Comparison of ENCODE assay signal across 9 cellular contexts in genomic region chr2:48346124-48346536, GRCh38. TPM values are rescaled to one million over a fixed set of nuclear protein-coding genes. Genes with fewer than 3 reads are reported as not detected.
DNase-seq lines count a peak whose midpoint lies in the region; ATAC-seq and TF ChIP-seq lines count a peak whose summit lies in the region.
"Had no signal": no experiment of that assay in that cellular context is flagged by ENCODE, and none has a peak within 500 bp of the region (broad histone marks: within the 10 kb centered on the region; RNA-seq: fewer than 3 reads in every experiment).

No MANE protein-coding gene starts in this region.

- no peak for TF ChIP-seq CTCF in CD14-positive monocyte (IDR thresholded peaks at IDR 0.05)
- TF ChIP-seq CTCF in gastroesophageal sphincter (IDR thresholded peaks at IDR 0.05): no peak
- TF ChIP-seq CTCF in osteocyte (IDR thresholded peaks at IDR 0.05): no peak

- TF ChIP-seq EP300 in gastroesophageal sphincter (IDR thresholded peaks at IDR 0.05): no peak

- 14 to 71% methylated on average over 1 to 2 of the region's 2 CpGs for WGBS in gastroesophageal sphincter (ENCODE audit: low coverage in 1 of 2), 2 donors

- H3K27me3 ChIP-seq in SJCRH30 (no peaks in the 10 kb centered on the region), gastroesophageal sphincter (no peaks in the 10 kb centered on the region)

- no peak for TF ChIP-seq POLR2A in gastroesophageal sphincter (IDR thresholded peaks at IDR 0.05)

- H3K27ac ChIP-seq in SJCRH30 (no peak overlapping the region), gastroesophageal sphincter (peak overlapping the region; percentile 15 to 67 (median 52))

- H3K4me3 Mint-ChIP-seq in CD14-positive monocyte (no peak overlapping the region), osteocyte (ENCODE audit: unreplicated experiment) (no peak overlapping the region)

- intact Hi-C loops in CD14-positive monocyte (cut with micrococcal nuclease): no loop called here

- DNase-seq in CD14-positive monocyte (ENCODE audit: low spot score): no peak
- DNase-seq in SJCRH30: peak; percentile 35 to 69
- DNase-seq in osteocyte (ENCODE audit: extremely low spot score, unreplicated experiment): no peak
- no peak for DNase-seq in NCI-H2171 treated with DMSO at 0.1 percent for 48 hours (lab: John Stamatoyannopoulos, UW)
- DNase-seq: effector CD4-positive, alpha-beta T cell had no signal

- H3K27ac Mint-ChIP-seq in CD14-positive monocyte: peak overlapping the region; percentile 70 to 89 (median 74)
- H3K27ac Mint-ChIP-seq in osteocyte (ENCODE audit: unreplicated experiment): peak overlapping the region; percentile 60

- peaks cover 37% of the 10 kb centered on the region in 2 donors for H3K36me3 Mint-ChIP-seq in CD14-positive monocyte
- peaks cover 27% of the 10 kb centered on the region for H3K36me3 Mint-ChIP-seq in osteocyte (ENCODE audit: unreplicated experiment)

- peaks cover 5 to 22% (median 18%) of the 10 kb centered on the region in 7 donors for H3K9me3 Mint-ChIP-seq in CD14-positive monocyte
- H3K9me3 Mint-ChIP-seq in osteocyte (ENCODE audit: unreplicated experiment): peaks cover 20% of the 10 kb centered on the region

- H3K9me3 ChIP-seq in SJCRH30 (replicated peaks) (peaks cover 15% of the 10 kb centered on the region), gastroesophageal sphincter (peaks cover 0 to 15% (median 2%) of the 10 kb centered on the region in 3 donors)

- H3K27me3 Mint-ChIP-seq in CD14-positive monocyte (ENCODE audit: low read depth in 3 of 3) (no peaks in the 10 kb centered on the region), osteocyte (ENCODE audit: unreplicated experiment) (no peaks in the 10 kb centered on the region)

- ATAC-seq in gastroesophageal sphincter (no peak), HG03135 (IDR thresholded peaks at IDR 0.05; ENCODE audit: unreplicated experiment) (no peak), GM19035 (IDR thresholded peaks at IDR 0.05; ENCODE audit: unreplicated experiment) (no peak), HG03571 (IDR thresholded peaks at IDR 0.05; ENCODE audit: unreplicated experiment) (no peak)

- H3K36me3 ChIP-seq in SJCRH30 (peaks cover 44% of the 10 kb centered on the region), gastroesophageal sphincter (peaks cover 0 to 8% of the 10 kb centered on the region in 2 donors)

- H3K4me1 ChIP-seq in SJCRH30 (peaks cover 18% of the 10 kb centered on the region), gastroesophageal sphincter (peaks cover 3 to 66% (median 15%) of the 10 kb centered on the region in 3 donors)

- H3K4me3 ChIP-seq in SJCRH30: no peak overlapping the region
- no peak overlapping the region for H3K4me3 ChIP-seq in gastroesophageal sphincter

- H3K4me1 Mint-ChIP-seq in CD14-positive monocyte: peaks cover 43% of the 10 kb centered on the region
- peaks cover 20% of the 10 kb centered on the region for H3K4me1 Mint-ChIP-seq in osteocyte (ENCODE audit: unreplicated experiment)

RNA-seq across cellular contexts. Expression of gene FOXN2, which starts 31.6 kb away (rescaled TPM):
- 10 to 100 TPM; 48.6 to 57.7 TPM for polyA plus RNA-seq in CD14-positive monocyte
- total RNA-seq in SJCRH30 (2014; rRNA removed; shearing (Covaris generic)): 61.9 and 71.0 TPM in 2 replicates
- total RNA-seq in gastroesophageal sphincter (10 to 100 TPM; 24.9 to 51.5 (median 32.0) TPM), osteocyte (9.9 and 11.0 TPM in 2 replicates)

Comparison
In these comparisons a context has a peak if more than half of its experiments do, and no peak if none do; other contexts are left out.
1. DNase-seq: peak in SJCRH30 (2 of 2); none in CD14-positive monocyte (single experiment), osteocyte (single experiment) and NCI-H2171 treated with DMSO at 0.1 percent for 48 hours (single experiment).